In genomic region chr2:16016282-16016681, GRCh38 we compare ENCODE assay signal across 24 cellular contexts.
"Had no signal": no experiment of that assay in that cellular context is flagged by ENCODE, and none has a peak within 500 bp of the region (broad histone marks: within the 10 kb centered on the region; RNA-seq: fewer than 3 reads in every experiment).

No MANE protein-coding gene starts in this region.

- H3K9me3 Mint-ChIP-seq: natural killer cell; nephron; neural progenitor cell; stimulated activated naive CD8-positive, alpha-beta T cell treated with anti-CD3 and anti-CD28 coated beads, Interleukin-15, Interleukin-2, amounts not matched to agents 100 ng/mL and 50 ng/mL, for 24 hours had no signal

- H3K27ac Mint-ChIP-seq: natural killer cell; nephron; neural progenitor cell; progenitor cell of endocrine pancreas; stimulated activated effector memory CD8-positive, alpha-beta T cell treated with anti-CD3 and anti-CD28 coated beads, Interleukin-12 subunit alpha, Interleukin-12 subunit beta, amount 100 ng/mL, for 72 hours; stimulated activated naive B cell treated with anti-CD40 and anti-IgM and Interleukin-4, amounts not matched to agents 10 μg/mL and 1 μg/mL and 100 μg/mL, for 72 hours; stimulated activated naive CD8-positive, alpha-beta T cell treated with anti-CD3 and anti-CD28 coated beads, Interleukin-15, Interleukin-2, amounts not matched to agents 100 ng/mL and 50 ng/mL, for 24 hours had no signal

- DNase-seq: natural killer cell; occipital lobe; ovary; posterior cingulate gyrus; psoas muscle; right cardiac atrium; right lobe of liver; sigmoid colon; small intestine; stimulated activated CD4-positive, alpha-beta T cell treated with anti-CD3 and anti-CD28 coated beads, Interleukin-15, amount 100 ng/mL, for 24 hours; stimulated activated CD4-positive, alpha-beta T cell treated with anti-CD3 and anti-CD28 coated beads, Interleukin-2, amount 100 ng/mL, for 24 hours; stimulated activated CD4-positive, alpha-beta T cell treated with anti-CD3 and anti-CD28 coated beads, Interleukin-2, amount 100 ng/mL, for 48 hours; stimulated activated CD4-positive, alpha-beta T cell treated with anti-CD3 and anti-CD28 coated beads, Interleukin-4, amount 100 ng/mL, for 24 hours; stimulated activated naive B cell treated with anti-CD40 and anti-IgM and Interleukin-4, amounts not matched to agents 10 μg/mL and 1 μg/mL and 100 μg/mL, for 72 hours; stimulated activated naive CD4-positive, alpha-beta T cell treated with Interleukin-2 at 50 U/mL for 16 hours; stomach; thyroid gland; upper lobe of right lung; uterus had no signal

- H3K4me3 Mint-ChIP-seq: natural killer cell; nephron; neural progenitor cell; stimulated activated effector memory CD8-positive, alpha-beta T cell treated with anti-CD3 and anti-CD28 coated beads, Interleukin-12 subunit alpha, Interleukin-12 subunit beta, amount 100 ng/mL, for 72 hours; stimulated activated naive B cell treated with anti-CD40 and anti-IgM and Interleukin-4, amounts not matched to agents 10 μg/mL and 1 μg/mL and 100 μg/mL, for 72 hours; stimulated activated naive CD8-positive, alpha-beta T cell treated with anti-CD3 and anti-CD28 coated beads, Interleukin-15, Interleukin-2, amounts not matched to agents 100 ng/mL and 50 ng/mL, for 24 hours had no signal

- H3K4me1 Mint-ChIP-seq: stimulated activated effector memory CD8-positive, alpha-beta T cell treated with anti-CD3 and anti-CD28 coated beads, Interleukin-12 subunit alpha, Interleukin-12 subunit beta, amount 100 ng/mL, for 72 hours had no signal

- H3K36me3 Mint-ChIP-seq: natural killer cell; neural progenitor cell; stimulated activated effector memory CD8-positive, alpha-beta T cell treated with anti-CD3 and anti-CD28 coated beads, Interleukin-12 subunit alpha, Interleukin-12 subunit beta, amount 100 ng/mL, for 72 hours; stimulated activated naive B cell treated with anti-CD40 and anti-IgM and Interleukin-4, amounts not matched to agents 10 μg/mL and 1 μg/mL and 100 μg/mL, for 72 hours had no signal
